In the genomic region with DNA sequence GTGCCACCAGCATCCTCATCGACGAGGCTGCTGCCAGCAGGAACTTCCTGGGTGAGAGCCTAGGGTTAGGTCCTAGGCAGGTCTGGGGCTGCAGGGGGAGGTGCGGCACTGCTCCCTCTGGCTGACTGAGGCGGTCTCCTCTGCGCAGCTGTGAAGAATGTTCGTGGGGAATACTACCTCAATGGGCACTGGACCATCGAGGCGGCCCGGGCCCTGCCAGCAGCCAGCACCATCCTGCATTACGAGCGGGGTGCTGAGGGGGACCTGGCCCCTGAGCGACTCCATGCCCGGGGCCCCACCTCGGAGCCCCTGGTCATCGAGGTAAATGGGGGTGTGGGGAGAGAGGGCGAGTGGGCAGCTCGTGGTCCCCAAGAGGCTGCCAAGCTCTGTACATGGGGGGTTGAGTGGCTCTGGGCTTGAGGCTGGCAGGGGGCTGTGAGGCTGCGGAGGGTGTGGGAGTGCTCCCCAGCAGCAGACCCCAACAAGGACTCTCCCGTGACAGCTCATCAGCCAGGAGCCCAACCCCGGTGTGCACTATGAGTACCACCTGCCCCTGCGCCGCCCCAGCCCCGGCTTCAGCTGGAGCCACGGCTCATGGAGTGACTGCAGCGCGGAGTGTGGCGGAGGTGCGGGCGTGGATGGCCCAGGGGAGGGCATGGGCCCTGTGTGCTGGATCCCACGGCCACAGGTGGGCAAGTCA, we compare ENCODE assay signal across 30 cellular contexts.
"Had no signal": no experiment of that assay in that cellular context is flagged by ENCODE, and none has a peak within 500 bp of the region (broad histone marks: within the 10 kb centered on the region; RNA-seq: fewer than 3 reads in every experiment).

No MANE protein-coding gene starts in this region.

- H3K27me3 Mint-ChIP-seq: effector memory CD8-positive, alpha-beta T cell had no signal

- H3K27ac ChIP-seq: brain microvascular endothelial cell, lower lobe of right lung, neutrophil, ovary, prostate gland, sigmoid colon, thoracic aorta, uterus, WERI-Rb-1 had no signal

- H3K4me1 ChIP-seq: lower lobe of right lung, prostate gland, sigmoid colon, uterus had no signal

- H3K9me3 ChIP-seq: lower lobe of right lung, neutrophil, ovary, prostate gland, sigmoid colon, thoracic aorta, uterus had no signal

- H3K4me3 ChIP-seq: lower lobe of right lung, ovary, prostate gland, sigmoid colon, thoracic aorta, uterus had no signal

- H3K36me3 Mint-ChIP-seq: activated naive CD4-positive, alpha-beta T cell treated with anti-CD3 and anti-CD28 coated beads, Interleukin-2, amount 10 ng/mL, durations not matched to agents 7 days and 5 days; activated naive CD8-positive, alpha-beta T cell treated with anti-CD3 and anti-CD28 coated beads, Interleukin-2, amount 10 ng/mL, durations not matched to agents 7 days and 5 days; natural killer cell treated with Interleukin-12 subunit alpha and Interleukin-12 subunit beta and Interleukin-15 and Interleukin-18, amount 100 ng/mL, for 72 hours had no signal

- H3K36me3 ChIP-seq: brain microvascular endothelial cell, lower lobe of right lung, neutrophil, ovary, prostate gland, thoracic aorta, uterus, WERI-Rb-1 had no signal

- ATAC-seq: activated CD4-positive, CD25-positive, alpha-beta regulatory T cell treated with anti-CD3 and anti-CD28 coated beads, Interleukin-2, amount 50 U/mL, for 24 hours; effector memory CD8-positive, alpha-beta T cell; lower lobe of right lung; natural killer cell treated with Interleukin-12 subunit alpha and Interleukin-12 subunit beta and Interleukin-15 and Interleukin-18, amount 100 ng/mL, for 72 hours had no signal

- H3K27ac Mint-ChIP-seq: activated naive CD4-positive, alpha-beta T cell treated with anti-CD3 and anti-CD28 coated beads, Interleukin-2, amount 10 ng/mL, durations not matched to agents 7 days and 5 days; activated naive CD8-positive, alpha-beta T cell treated with anti-CD3 and anti-CD28 coated beads, Interleukin-2, amount 10 ng/mL, durations not matched to agents 7 days and 5 days; effector memory CD8-positive, alpha-beta T cell; natural killer cell treated with Interleukin-12 subunit alpha and Interleukin-12 subunit beta and Interleukin-15 and Interleukin-18, amount 100 ng/mL, for 72 hours; T-helper 1 cell treated with Interleukin-12 subunit alpha and Interleukin-12 subunit beta and Interleukin-4 antibody, amounts not matched to agents 30 μg/mL and 1 μg/mL, for 36 hours had no signal

- H3K4me3 Mint-ChIP-seq: activated naive CD4-positive, alpha-beta T cell treated with anti-CD3 and anti-CD28 coated beads, Interleukin-2, amount 10 ng/mL, durations not matched to agents 7 days and 5 days; activated naive CD8-positive, alpha-beta T cell treated with anti-CD3 and anti-CD28 coated beads, Interleukin-2, amount 10 ng/mL, durations not matched to agents 7 days and 5 days; effector memory CD8-positive, alpha-beta T cell; natural killer cell treated with Interleukin-12 subunit alpha and Interleukin-12 subunit beta and Interleukin-15 and Interleukin-18, amount 100 ng/mL, for 72 hours; T-helper 1 cell treated with Interleukin-12 subunit alpha and Interleukin-12 subunit beta and Interleukin-4 antibody, amounts not matched to agents 30 μg/mL and 1 μg/mL, for 36 hours had no signal

- H3K27me3 ChIP-seq: brain microvascular endothelial cell, ovary, uterus had no signal

- H3K9me3 Mint-ChIP-seq: activated naive CD8-positive, alpha-beta T cell treated with anti-CD3 and anti-CD28 coated beads, Interleukin-2, amount 10 ng/mL, durations not matched to agents 7 days and 5 days; effector memory CD8-positive, alpha-beta T cell; natural killer cell treated with Interleukin-12 subunit alpha and Interleukin-12 subunit beta and Interleukin-15 and Interleukin-18, amount 100 ng/mL, for 72 hours; T-helper 1 cell treated with Interleukin-12 subunit alpha and Interleukin-12 subunit beta and Interleukin-4 antibody, amounts not matched to agents 30 μg/mL and 1 μg/mL, for 36 hours had no signal

- DNase-seq: activated CD4-positive, alpha-beta T cell treated with anti-CD3 and anti-CD28 coated beads for 48 hours; activated CD4-positive, alpha-beta T cell treated with anti-CD3 and anti-CD28 coated beads, Interleukin-2, amount 50 U/mL, for 48 hours; activated CD8-positive, alpha-beta memory T cell treated with anti-CD3 and anti-CD28 coated beads for 24 hours; activated gamma-delta T cell; activated naive CD4-positive, alpha-beta T cell treated with anti-CD3 and anti-CD28 coated beads, Interleukin-2, amount 10 ng/mL, durations not matched to agents 7 days and 5 days; activated naive CD8-positive, alpha-beta T cell treated with anti-CD3 and anti-CD28 coated beads, Interleukin-2, amount 10 ng/mL, durations not matched to agents 7 days and 5 days; brain microvascular endothelial cell; caudate nucleus; cortex of kidney; effector memory CD8-positive, alpha-beta T cell; head of caudate nucleus; hippocampal formation; lower lobe of right lung; mesenchymal stem cell; ovary; retina; sigmoid colon; small intestine; stimulated activated CD4-positive, alpha-beta T cell treated with anti-CD3 and anti-CD28 coated beads, Interleukin-1b, Interleukin-23, amount 100 ng/mL, for 48 hours; stimulated activated naive CD4-positive, alpha-beta T cell; SW 1271; T-helper 9 cell; uterus; WERI-Rb-1 had no signal
